ENCODE assay signal across 8 cellular contexts in genomic region chr11:134360050-134360835, GRCh38. TPM values are rescaled to one million over a fixed set of nuclear protein-coding genes. Genes with fewer than 3 reads are reported as not detected.
DNase-seq lines count a peak whose midpoint lies in the region; ATAC-seq and TF ChIP-seq lines count a peak whose summit lies in the region.

No MANE protein-coding gene starts in this region.

- peak; percentile 90 for TF ChIP-seq CTCF in GM13976 (IDR thresholded peaks at IDR 0.05; ENCODE audit: borderline replicate concordance, control extremely low read depth, extremely low read depth, insufficient read depth, missing control alignments)

- no peaks in the 10 kb centered on the region for H3K36me3 Mint-ChIP-seq in activated CD4-positive, alpha-beta memory T cell treated with anti-CD3 and anti-CD28 coated beads for 36 hours

- ATAC-seq in HG02973 (IDR thresholded peaks at IDR 0.05; ENCODE audit: unreplicated experiment) = peak; percentile 86

- POLR2A ChIA-PET in activated CD4-positive, alpha-beta memory T cell treated with anti-CD3 and anti-CD28 coated beads for 36 hours (lab: Charles Lee) = no interaction called here

- in situ Hi-C loops in GM13976 (cut with MboI; ENCODE audit: low sequenced_read_pairs, unreplicated experiment) = no loop called here

- H3K4me3 Mint-ChIP-seq in activated CD4-positive, alpha-beta memory T cell treated with anti-CD3 and anti-CD28 coated beads for 36 hours = no peak overlapping the region

- CTCF ChIA-PET in activated CD4-positive, alpha-beta memory T cell treated with anti-CD3 and anti-CD28 coated beads for 36 hours (lab: Charles Lee) = interaction anchor here (1.0 to 1.1 kb wide), 2 partner anchors 25 to 27 kb away, joined by 3 read pairs; no protein-coding TSS in a partner anchor

- intact Hi-C loops in activated CD4-positive, alpha-beta memory T cell treated with anti-CD3 and anti-CD28 coated beads for 36 hours (cut with micrococcal nuclease) = no loop called here

- H3K27me3 Mint-ChIP-seq in activated CD4-positive, alpha-beta memory T cell treated with anti-CD3 and anti-CD28 coated beads for 36 hours = peaks cover 1% of the 10 kb centered on the region

- no peaks in the 10 kb centered on the region for H3K9me3 Mint-ChIP-seq in activated CD4-positive, alpha-beta memory T cell treated with anti-CD3 and anti-CD28 coated beads for 36 hours

- no peak overlapping the region for H3K27ac Mint-ChIP-seq in activated CD4-positive, alpha-beta memory T cell treated with anti-CD3 and anti-CD28 coated beads for 36 hours

- DNase-seq in GM13976 (ENCODE audit: low spot score) (peak; percentile 92), NCI-H69 (lab: John Stamatoyannopoulos, UW) (peak; percentile 39), lung microvascular endothelial cell (ENCODE audit: low read depth in 2 of 2) (peak; percentile 75 to 82), NCI-H1436 treated with DMSO at 0.1 percent for 48 hours (lab: John Stamatoyannopoulos, UW) (no peak)
- peak; percentile 86 for DNase-seq in activated CD4-positive, alpha-beta memory T cell treated with anti-CD3 and anti-CD28 coated beads for 36 hours
- DNase-seq in effector CD4-positive, alpha-beta T cell = peak; percentile 52
- peak; percentile 33 for DNase-seq in stimulated activated CD8-positive, alpha-beta memory T cell treated with anti-CD3 and anti-CD28 coated beads, Interleukin-12 subunit alpha, Interleukin-12 subunit beta, amount 100 ng/mL, for 4 hours (ENCODE audit: low read depth)

- H3K4me1 Mint-ChIP-seq in activated CD4-positive, alpha-beta memory T cell treated with anti-CD3 and anti-CD28 coated beads for 36 hours (ENCODE audit: low read depth) = peaks cover 11% of the 10 kb centered on the region

RNA-seq across cellular contexts. Expression of gene GLB1L2, which starts 28.5 kb away (rescaled TPM):
- total RNA-seq in activated CD4-positive, alpha-beta memory T cell treated with anti-CD3 and anti-CD28 coated beads for 36 hours = 1 to 10 TPM; 3.8 to 4.1 TPM
- under 0.01 and 0.22 TPM in 2 replicates for total RNA-seq in lung microvascular endothelial cell

RNA-seq across cellular contexts. Expression of gene B3GAT1, which starts 51.8 kb away (rescaled TPM):
- total RNA-seq in activated CD4-positive, alpha-beta memory T cell treated with anti-CD3 and anti-CD28 coated beads for 36 hours = under 1 TPM; 0.22 to 0.24 TPM
- not detected in 2 replicates for total RNA-seq in lung microvascular endothelial cell
